15 cellular contexts compared by ENCODE assay signal in the genomic region with DNA sequence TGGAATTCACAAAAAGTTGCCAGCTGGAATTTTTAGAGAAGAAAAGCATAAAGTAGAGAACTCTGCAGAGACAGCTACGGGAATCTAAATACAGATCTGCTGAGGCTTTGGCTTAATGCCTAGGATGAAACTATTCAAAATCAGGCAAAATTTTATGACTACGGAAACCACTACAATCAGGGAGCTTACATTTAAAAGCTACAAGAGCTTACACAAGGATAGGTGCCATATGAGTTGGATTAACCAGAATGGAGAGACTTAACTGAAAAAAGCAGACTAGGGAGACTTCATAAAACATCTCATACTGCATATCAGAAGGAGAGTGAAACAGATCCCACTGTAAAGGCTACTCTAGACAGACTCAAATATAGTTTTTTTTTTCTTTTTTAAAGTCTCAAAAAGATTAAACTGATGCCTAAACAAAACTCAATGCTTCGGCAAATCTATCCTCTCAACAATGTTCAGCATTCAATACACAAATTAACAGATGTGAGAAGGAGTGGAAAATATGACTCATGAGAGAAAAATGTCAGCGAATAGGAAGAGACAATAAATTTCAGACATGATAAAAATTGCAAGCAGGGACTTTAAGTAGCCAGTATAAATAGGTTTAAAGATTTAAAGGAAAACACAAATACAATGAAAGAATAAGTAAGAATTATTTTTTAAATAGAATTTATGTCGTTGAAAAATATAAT.
A peak's percentile ranks its signal among the peaks of the same experiment; 100 is the strongest.
DNase-seq lines count a peak whose midpoint lies in the region; ATAC-seq and TF ChIP-seq lines count a peak whose summit lies in the region.
"Had no signal": no experiment of that assay in that cellular context is flagged by ENCODE, and none has a peak within 500 bp of the region (broad histone marks: within the 10 kb centered on the region; RNA-seq: fewer than 3 reads in every experiment).

No MANE protein-coding gene starts in this region.

- peaks cover 10% of the 10 kb centered on the region for H3K4me1 ChIP-seq in SJCRH30

- H3K27me3 Mint-ChIP-seq in osteocyte (ENCODE audit: unreplicated experiment): no peaks in the 10 kb centered on the region
- H3K27me3 Mint-ChIP-seq in activated CD8-positive, alpha-beta memory T cell treated with anti-CD3 and anti-CD28 coated beads, Interleukin-2, amount 10 ng/mL, durations not matched to agents 7 days and 5 days: no peaks in the 10 kb centered on the region
- H3K27me3 Mint-ChIP-seq: central memory CD8-positive, alpha-beta T cell had no signal

- peak overlapping the region; percentile 87 for H3K27ac Mint-ChIP-seq in osteocyte (ENCODE audit: unreplicated experiment)
- H3K27ac Mint-ChIP-seq in activated CD8-positive, alpha-beta memory T cell treated with anti-CD3 and anti-CD28 coated beads, Interleukin-2, amount 10 ng/mL, durations not matched to agents 7 days and 5 days: no peak overlapping the region
- H3K27ac Mint-ChIP-seq: GM23338 had no signal

- intact Hi-C loops in posterior cingulate gyrus (cut with DNase I): no loop called here

- H3K4me3 Mint-ChIP-seq in osteocyte (ENCODE audit: unreplicated experiment): peak overlapping the region; percentile 54
- H3K4me3 Mint-ChIP-seq in activated CD8-positive, alpha-beta memory T cell treated with anti-CD3 and anti-CD28 coated beads, Interleukin-2, amount 10 ng/mL, durations not matched to agents 7 days and 5 days: no peak overlapping the region
- H3K4me3 Mint-ChIP-seq: central memory CD8-positive, alpha-beta T cell; GM23338 had no signal

- H3K9me3 ChIP-seq in SJCRH30 (replicated peaks): no peaks in the 10 kb centered on the region

- H3K27me3 ChIP-seq in SJCRH30: no peaks in the 10 kb centered on the region

- peaks cover 34% of the 10 kb centered on the region for H3K4me1 Mint-ChIP-seq in osteocyte (ENCODE audit: unreplicated experiment)
- H3K4me1 Mint-ChIP-seq in activated CD8-positive, alpha-beta memory T cell treated with anti-CD3 and anti-CD28 coated beads, Interleukin-2, amount 10 ng/mL, durations not matched to agents 7 days and 5 days: no peaks in the 10 kb centered on the region
- H3K4me1 Mint-ChIP-seq: central memory CD8-positive, alpha-beta T cell had no signal

- peak overlapping the region; percentile 46 for H3K4me3 ChIP-seq in SJCRH30
- H3K4me3 ChIP-seq: GM23338 had no signal

- no peaks in the 10 kb centered on the region for H3K36me3 Mint-ChIP-seq in osteocyte (ENCODE audit: unreplicated experiment)
- H3K36me3 Mint-ChIP-seq in activated CD8-positive, alpha-beta memory T cell treated with anti-CD3 and anti-CD28 coated beads, Interleukin-2, amount 10 ng/mL, durations not matched to agents 7 days and 5 days: no peaks in the 10 kb centered on the region

- DNase-seq in EH (ENCODE audit: low read depth) (peak; percentile 35), SJCRH30 (peak; percentile 1 to 59), fibroblast of gingiva (ENCODE audit: low read depth) (peak; percentile 57), osteocyte (ENCODE audit: extremely low spot score, unreplicated experiment) (no peak), NCI-H82 treated with DMSO at 0.1 percent for 48 hours (lab: John Stamatoyannopoulos, UW; ENCODE audit: unreplicated experiment) (no peak), posterior cingulate gyrus (no peak)
- DNase-seq in activated CD8-positive, alpha-beta memory T cell treated with anti-CD3 and anti-CD28 coated beads, Interleukin-2, amount 10 ng/mL, durations not matched to agents 7 days and 5 days: no peak
- DNase-seq: DMS79 treated with DMSO at 0.1 percent for 48 hours; MM.1S; NCI-H774; stimulated activated naive CD4-positive, alpha-beta T cell treated with Interleukin-2 at 50 U/mL for 16 hours; T1000 had no signal

- ATAC-seq in GM21423 (IDR thresholded peaks at IDR 0.05; ENCODE audit: unreplicated experiment): no peak
- ATAC-seq in activated CD8-positive, alpha-beta memory T cell treated with anti-CD3 and anti-CD28 coated beads, Interleukin-2, amount 10 ng/mL, durations not matched to agents 7 days and 5 days: no peak
- ATAC-seq: GM23338 had no signal

- TF ChIP-seq CTCF in osteocyte (IDR thresholded peaks at IDR 0.05): no peak

- peak overlapping the region; percentile 77 for H3K27ac ChIP-seq in SJCRH30

- CTCF ChIA-PET in activated CD8-positive, alpha-beta memory T cell treated with anti-CD3 and anti-CD28 coated beads, Interleukin-2, amount 10 ng/mL, durations not matched to agents 7 days and 5 days (lab: Charles Lee): no interaction called here

- peaks cover 5% of the 10 kb centered on the region for H3K9me3 Mint-ChIP-seq in osteocyte (ENCODE audit: unreplicated experiment)
- H3K9me3 Mint-ChIP-seq in activated CD8-positive, alpha-beta memory T cell treated with anti-CD3 and anti-CD28 coated beads, Interleukin-2, amount 10 ng/mL, durations not matched to agents 7 days and 5 days (ENCODE audit: low read depth): peaks cover 4% of the 10 kb centered on the region

- no peaks in the 10 kb centered on the region for H3K36me3 ChIP-seq in SJCRH30

Comparison
In these comparisons a context has a peak if more than half of its experiments do, and no peak if none do; other contexts are left out.
1. DNase-seq: peak in EH (single experiment), SJCRH30 (2 of 2) and fibroblast of gingiva (single experiment); none in osteocyte (single experiment), NCI-H82 treated with DMSO at 0.1 percent for 48 hours (single experiment), posterior cingulate gyrus (0 of 10) and activated CD8-positive, alpha-beta memory T cell treated with anti-CD3 and anti-CD28 coated beads, Interleukin-2, amount 10 ng/mL, durations not matched to agents 7 days and 5 days (single experiment).